In the genomic region with DNA sequence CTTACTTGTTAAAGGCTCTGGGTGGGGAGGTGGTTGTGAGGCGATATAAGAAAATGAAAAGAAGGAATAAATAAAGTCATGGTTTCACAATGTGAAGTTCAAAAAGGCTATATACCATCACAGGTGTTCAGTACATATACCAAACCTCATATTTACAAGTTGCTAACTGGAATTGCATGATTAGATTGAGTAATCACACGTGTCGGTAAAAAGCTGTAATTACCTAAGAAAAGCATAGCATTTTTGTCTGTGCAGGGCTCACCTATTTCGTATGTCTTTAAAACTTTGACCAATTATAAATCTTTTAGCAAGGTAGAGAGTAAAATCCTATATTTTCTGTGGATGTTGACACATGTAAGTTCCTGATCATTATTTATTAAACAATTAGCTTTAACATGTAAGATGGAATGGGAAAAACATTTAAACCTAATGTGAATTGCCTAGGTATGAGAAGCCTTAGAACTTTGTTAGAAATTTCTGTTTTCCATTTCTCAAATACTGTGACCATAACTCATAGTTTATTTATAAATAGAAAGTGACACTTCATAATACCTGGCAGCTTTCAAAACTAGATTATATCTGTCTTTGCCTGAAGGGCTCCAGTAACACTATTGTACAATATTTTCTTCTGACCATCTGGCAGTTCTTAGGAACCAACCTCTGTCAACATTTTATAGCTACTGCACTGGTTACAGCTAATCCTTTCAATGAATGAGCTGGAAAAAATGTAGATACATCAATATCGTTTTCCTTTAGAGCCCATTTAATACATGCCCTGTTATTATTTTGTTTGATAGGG, we compare ENCODE assay signal across 17 cellular contexts.
DNase-seq lines count a peak whose midpoint lies in the region; ATAC-seq and TF ChIP-seq lines count a peak whose summit lies in the region.
"Had no signal": no experiment of that assay in that cellular context is flagged by ENCODE, and none has a peak within 500 bp of the region (broad histone marks: within the 10 kb centered on the region; RNA-seq: fewer than 3 reads in every experiment).

No MANE protein-coding gene starts in this region.

- peak overlapping the region in 1 of 12 donors; percentile 31 for H3K27ac ChIP-seq in heart left ventricle
- peak overlapping the region; percentile 4; the same call in 1 of the 2 replicates for H3K27ac ChIP-seq in KMS-11
- no peak overlapping the region for H3K27ac ChIP-seq in RWPE2 (ENCODE audit: poor library complexity, severe bottlenecking)
- H3K27ac ChIP-seq in gastrocnemius medialis: peak overlapping the region; percentile 31 to 73 (median 57)
- H3K27ac ChIP-seq: parathyroid adenoma, spleen had no signal

- TF ChIP-seq CTCF in heart left ventricle (IDR thresholded peaks at IDR 0.05) (no peak), KMS-11 (conservative IDR thresholded peaks at IDR 0.05; ENCODE audit: low read depth, low read length) (no peak), RWPE2 (IDR thresholded peaks at IDR 0.05; ENCODE audit: poor library complexity, severe bottlenecking) (no peak), gastrocnemius medialis (IDR thresholded peaks at IDR 0.05 in 4 of 5, conservative IDR thresholded peaks at IDR 0.05 in 1 of 5) (no peak)

- no peak for TF ChIP-seq POLR2A in heart left ventricle (IDR thresholded peaks at IDR 0.05)
- TF ChIP-seq POLR2A in gastrocnemius medialis (IDR thresholded peaks at IDR 0.05): no peak

- peak in 3 of 4 donors; percentile 52 to 73 (median 68) for ATAC-seq in heart left ventricle
- no peak for ATAC-seq in Right ventricle myocardium inferior
- ATAC-seq in RWPE2 (ENCODE audit: low read depth): peak; percentile 73
- peak; percentile 100 for ATAC-seq in gastrocnemius medialis
- ATAC-seq in HG03520 (IDR thresholded peaks at IDR 0.05; ENCODE audit: unreplicated experiment): no peak
- ATAC-seq: mucosa of descending colon had no signal

- H3K4me1 ChIP-seq in heart left ventricle (peaks cover 0 to 6% (median 0%) of the 10 kb centered on the region in 12 donors), KMS-11 (ENCODE audit: low read depth, poor library complexity, severe bottlenecking) (peaks cover 38% of the 10 kb centered on the region), RWPE2 (ENCODE audit: insufficient read depth, poor library complexity, severe bottlenecking) (no peaks in the 10 kb centered on the region), gastrocnemius medialis (peaks cover 13 to 21% of the 10 kb centered on the region in 2 donors)
- H3K4me1 ChIP-seq: parathyroid adenoma, spleen had no signal

- no peaks in the 10 kb centered on the region for H3K27me3 ChIP-seq in heart left ventricle
- no peaks in the 10 kb centered on the region for H3K27me3 ChIP-seq in KMS-11 (ENCODE audit: insufficient read depth, low read depth)
- H3K27me3 ChIP-seq in RWPE2 (ENCODE audit: insufficient read depth, poor library complexity, severe bottlenecking): no peaks in the 10 kb centered on the region
- H3K27me3 ChIP-seq in gastrocnemius medialis: no peaks in the 10 kb centered on the region
- H3K27me3 ChIP-seq: spleen had no signal

- H3K4me3 ChIP-seq in heart left ventricle (no peak overlapping the region), KMS-11 (IDR thresholded peaks at IDR 0.05; ENCODE audit: insufficient read depth, low read depth, low read length) (no peak overlapping the region), RWPE2 (ENCODE audit: severe bottlenecking) (no peak overlapping the region), gastrocnemius medialis (no peak overlapping the region)
- H3K4me3 ChIP-seq: mucosa of descending colon, spleen had no signal

- H2AFZ ChIP-seq in KMS-11 (ENCODE audit: low read depth): no peak overlapping the region
- H2AFZ ChIP-seq: parathyroid adenoma had no signal

- no peak overlapping the region for H3K9ac ChIP-seq in KMS-11
- H3K9ac ChIP-seq: parathyroid adenoma had no signal

- DNase-seq in heart left ventricle (no peak), Right ventricle myocardium inferior (ENCODE audit: missing footprints) (no peak), RWPE2 (ENCODE audit: low spot score) (no peak), gastrocnemius medialis (no peak), NCI-H187 (lab: John Stamatoyannopoulos, UW) (no peak), NCI-H774 (lab: John Stamatoyannopoulos, UW) (no peak)
- DNase-seq: activated naive CD8-positive, alpha-beta T cell treated with anti-CD3 and anti-CD28 coated beads, Interleukin-2, amount 10 ng/mL, durations not matched to agents 7 days and 5 days; activated T-cell treated with anti-CD3 and anti-CD28 coated beads for 4 hours; caudate nucleus; COR-L47; mucosa of descending colon; NCI-H345; spleen; T-helper 1 cell had no signal

- H3K79me2 ChIP-seq in KMS-11 (ENCODE audit: insufficient read depth, low read depth): no peaks in the 10 kb centered on the region
- H3K79me2 ChIP-seq: parathyroid adenoma had no signal

- WGBS in heart left ventricle, 4 donors: 63 to 85% (median 74%) methylated on average over 5 of the region's 5 CpGs

- H3K9me3 ChIP-seq in heart left ventricle (peaks cover 0 to 8% (median 0%) of the 10 kb centered on the region in 12 donors), RWPE2 (ENCODE audit: severe bottlenecking) (no peaks in the 10 kb centered on the region), gastrocnemius medialis (no peaks in the 10 kb centered on the region)
- H3K9me3 ChIP-seq: mucosa of descending colon, spleen had no signal

- H4K20me1 ChIP-seq in KMS-11 (ENCODE audit: insufficient read depth): no peaks in the 10 kb centered on the region

- no peaks in the 10 kb centered on the region for H3K36me3 ChIP-seq in heart left ventricle
- H3K36me3 ChIP-seq in KMS-11 (ENCODE audit: insufficient read depth): no peaks in the 10 kb centered on the region
- H3K36me3 ChIP-seq in RWPE2 (ENCODE audit: low read depth): no peaks in the 10 kb centered on the region
- H3K36me3 ChIP-seq in gastrocnemius medialis: no peaks in the 10 kb centered on the region
- H3K36me3 ChIP-seq: spleen had no signal

- intact Hi-C loops in heart left ventricle (cut with DNase I): no loop called here
- intact Hi-C loops in Right ventricle myocardium inferior (cut with DNase I): no loop called here
- intact Hi-C loops in gastrocnemius medialis (cut with DNase I; ENCODE audit: low total_unique reads): loop anchor here (2.0 kb wide), 1 partner anchor 20 kb away; no protein-coding TSS in a partner anchor

- in situ Hi-C loops in gastrocnemius medialis (cut with MboI; ENCODE audit: low sequenced_read_pairs in 4 of 4): no loop called here

- peak overlapping the region; percentile 30; the same call in 1 of the 2 replicates for H3K4me2 ChIP-seq in KMS-11

Comparison
In these comparisons a context has a peak if more than half of its experiments do, and no peak if none do; other contexts are left out.
1. ATAC-seq: peak in heart left ventricle (3 of 4), RWPE2 (single experiment) and gastrocnemius medialis (2 of 2); none in Right ventricle myocardium inferior (single experiment) and HG03520 (single experiment).